In the genomic region with DNA sequence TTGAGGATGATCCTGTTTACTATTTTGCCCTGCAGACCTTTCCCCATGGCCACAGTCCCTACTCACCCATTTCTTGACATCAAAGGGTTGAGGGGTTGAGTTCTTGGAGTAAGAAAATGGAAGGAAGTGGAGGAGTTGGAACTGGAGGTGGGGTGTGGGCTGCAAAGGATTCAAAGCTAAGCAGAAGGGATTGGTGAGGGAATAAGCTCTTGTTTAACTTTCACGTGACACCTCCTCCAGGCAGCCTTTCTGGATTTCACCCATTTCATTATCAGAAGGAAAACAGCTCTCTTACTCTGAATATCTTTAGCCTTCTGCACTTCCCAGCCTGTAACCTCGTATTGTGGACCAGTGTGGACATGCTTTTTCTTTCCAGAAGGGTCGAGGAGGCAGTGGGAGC, we compare ENCODE assay signal across 1 cellular context.
TF ChIP-seq lines count a peak whose summit lies in the region.

No MANE protein-coding gene starts in this region.

TF ChIP-seq in GM23338, 12 proteins besides CTCF, POLR2A, EP300 and RAD21 (continued from another document):
- TF ChIP-seq, protein P1, sequence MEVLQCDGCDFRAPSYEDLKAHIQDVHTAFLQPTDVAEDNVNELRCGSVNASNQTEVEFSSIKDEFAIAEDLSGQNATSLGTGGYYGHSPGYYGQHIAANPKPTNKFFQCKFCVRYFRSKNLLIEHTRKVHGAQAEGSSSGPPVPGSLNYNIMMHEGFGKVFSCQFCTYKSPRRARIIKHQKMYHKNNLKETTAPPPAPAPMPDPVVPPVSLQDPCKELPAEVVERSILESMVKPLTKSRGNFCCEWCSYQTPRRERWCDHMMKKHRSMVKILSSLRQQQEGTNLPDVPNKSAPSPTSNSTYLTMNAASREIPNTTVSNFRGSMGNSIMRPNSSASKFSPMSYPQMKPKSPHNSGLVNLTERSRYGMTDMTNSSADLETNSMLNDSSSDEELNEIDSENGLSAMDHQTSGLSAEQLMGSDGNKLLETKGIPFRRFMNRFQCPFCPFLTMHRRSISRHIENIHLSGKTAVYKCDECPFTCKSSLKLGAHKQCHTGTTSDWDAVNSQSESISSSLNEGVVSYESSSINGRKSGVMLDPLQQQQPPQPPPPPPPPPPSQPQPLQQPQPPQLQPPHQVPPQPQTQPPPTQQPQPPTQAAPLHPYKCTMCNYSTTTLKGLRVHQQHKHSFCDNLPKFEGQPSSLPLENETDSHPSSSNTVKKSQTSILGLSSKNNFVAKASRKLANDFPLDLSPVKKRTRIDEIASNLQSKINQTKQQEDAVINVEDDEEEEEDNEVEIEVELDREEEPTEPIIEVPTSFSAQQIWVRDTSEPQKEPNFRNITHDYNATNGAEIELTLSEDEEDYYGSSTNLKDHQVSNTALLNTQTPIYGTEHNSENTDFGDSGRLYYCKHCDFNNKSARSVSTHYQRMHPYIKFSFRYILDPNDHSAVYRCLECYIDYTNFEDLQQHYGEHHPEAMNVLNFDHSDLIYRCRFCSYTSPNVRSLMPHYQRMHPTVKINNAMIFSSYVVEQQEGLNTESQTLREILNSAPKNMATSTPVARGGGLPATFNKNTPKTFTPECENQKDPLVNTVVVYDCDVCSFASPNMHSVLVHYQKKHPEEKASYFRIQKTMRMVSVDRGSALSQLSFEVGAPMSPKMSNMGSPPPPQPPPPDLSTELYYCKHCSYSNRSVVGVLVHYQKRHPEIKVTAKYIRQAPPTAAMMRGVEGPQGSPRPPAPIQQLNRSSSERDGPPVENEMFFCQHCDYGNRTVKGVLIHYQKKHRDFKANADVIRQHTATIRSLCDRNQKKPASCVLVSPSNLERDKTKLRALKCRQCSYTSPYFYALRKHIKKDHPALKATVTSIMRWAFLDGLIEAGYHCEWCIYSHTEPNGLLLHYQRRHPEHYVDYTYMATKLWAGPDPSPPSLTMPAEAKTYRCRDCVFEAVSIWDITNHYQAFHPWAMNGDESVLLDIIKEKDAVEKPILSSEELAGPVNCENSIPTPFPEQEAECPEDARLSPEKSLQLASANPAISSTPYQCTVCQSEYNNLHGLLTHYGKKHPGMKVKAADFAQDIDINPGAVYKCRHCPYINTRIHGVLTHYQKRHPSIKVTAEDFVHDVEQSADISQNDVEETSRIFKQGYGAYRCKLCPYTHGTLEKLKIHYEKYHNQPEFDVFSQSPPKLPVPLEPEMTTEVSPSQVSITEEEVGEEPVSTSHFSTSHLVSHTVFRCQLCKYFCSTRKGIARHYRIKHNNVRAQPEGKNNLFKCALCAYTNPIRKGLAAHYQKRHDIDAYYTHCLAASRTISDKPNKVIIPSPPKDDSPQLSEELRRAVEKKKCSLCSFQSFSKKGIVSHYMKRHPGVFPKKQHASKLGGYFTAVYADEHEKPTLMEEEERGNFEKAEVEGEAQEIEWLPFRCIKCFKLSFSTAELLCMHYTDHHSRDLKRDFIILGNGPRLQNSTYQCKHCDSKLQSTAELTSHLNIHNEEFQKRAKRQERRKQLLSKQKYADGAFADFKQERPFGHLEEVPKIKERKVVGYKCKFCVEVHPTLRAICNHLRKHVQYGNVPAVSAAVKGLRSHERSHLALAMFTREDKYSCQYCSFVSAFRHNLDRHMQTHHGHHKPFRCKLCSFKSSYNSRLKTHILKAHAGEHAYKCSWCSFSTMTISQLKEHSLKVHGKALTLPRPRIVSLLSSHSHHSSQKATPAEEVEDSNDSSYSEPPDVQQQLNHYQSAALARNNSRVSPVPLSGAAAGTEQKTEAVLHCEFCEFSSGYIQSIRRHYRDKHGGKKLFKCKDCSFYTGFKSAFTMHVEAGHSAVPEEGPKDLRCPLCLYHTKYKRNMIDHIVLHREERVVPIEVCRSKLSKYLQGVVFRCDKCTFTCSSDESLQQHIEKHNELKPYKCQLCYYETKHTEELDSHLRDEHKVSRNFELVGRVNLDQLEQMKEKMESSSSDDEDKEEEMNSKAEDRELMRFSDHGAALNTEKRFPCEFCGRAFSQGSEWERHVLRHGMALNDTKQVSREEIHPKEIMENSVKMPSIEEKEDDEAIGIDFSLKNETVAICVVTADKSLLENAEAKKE (CRISPR knock-in tag; IDR thresholded peaks at IDR 0.05), result no peak
- TF ChIP-seq POLR2AphosphoS5 (IDR thresholded peaks at IDR 0.05; ENCODE audit: low read depth), result no peak
- TF ChIP-seq JUNB (IDR thresholded peaks at IDR 0.05; ENCODE audit: unreplicated experiment), result no peak
- TF ChIP-seq EZH2phosphoT487 (IDR thresholded peaks at IDR 0.05; ENCODE audit: unreplicated experiment), result no peak
- TF ChIP-seq ZNF331 (CRISPR knock-in tag; IDR thresholded peaks at IDR 0.05; ENCODE audit: low read depth), result no peak
- no peak for TF ChIP-seq STAT1 (IDR thresholded peaks at IDR 0.05; ENCODE audit: unreplicated experiment)
- no peak for TF ChIP-seq CREB1 (CRISPR knock-in tag; IDR thresholded peaks at IDR 0.05; ENCODE audit: low read depth)
- no peak for TF ChIP-seq NANOG (IDR thresholded peaks at IDR 0.05; ENCODE audit: borderline replicate concordance)
- no peak for TF ChIP-seq ZNF114 (CRISPR knock-in tag; IDR thresholded peaks at IDR 0.05)
TF ChIP-seq in GM23338: peak in this region for 0.
